In the genomic region with DNA sequence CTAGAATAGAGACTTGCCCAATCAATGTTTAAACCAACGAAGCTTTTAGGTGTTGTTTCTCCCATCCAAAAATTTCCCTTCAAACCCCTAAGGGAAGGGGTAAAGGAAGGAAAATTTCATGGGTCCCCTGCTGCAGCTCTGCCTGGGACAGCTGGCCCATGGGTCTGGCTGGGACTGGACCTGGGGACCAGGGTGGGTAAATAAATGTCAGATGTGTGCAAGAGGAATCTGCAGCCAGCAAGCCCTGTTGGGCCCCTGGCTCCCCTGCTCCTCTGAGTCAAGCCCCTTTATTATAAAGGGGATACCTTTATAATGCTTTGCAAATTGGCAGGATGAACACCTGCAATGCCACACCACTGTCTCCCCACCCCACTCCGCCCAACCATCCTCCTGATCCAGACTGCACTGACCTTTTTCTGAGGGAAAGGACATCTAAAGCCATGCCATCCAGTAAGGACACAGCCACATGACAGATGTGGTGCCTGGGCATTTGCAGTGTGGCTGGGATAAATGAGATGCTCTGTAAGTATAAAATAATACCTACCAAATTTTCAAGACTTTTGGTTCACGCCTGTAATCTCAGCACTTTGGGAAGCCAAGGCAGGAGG, we compare ENCODE assay signal across 15 cellular contexts. TPM values are rescaled to one million over a fixed set of nuclear protein-coding genes. Genes with fewer than 3 reads are reported as not detected.
"Had no signal": no experiment of that assay in that cellular context is flagged by ENCODE, and none has a peak within 500 bp of the region (broad histone marks: within the 10 kb centered on the region; RNA-seq: fewer than 3 reads in every experiment).

No MANE protein-coding gene starts in this region.

- H3K36me3 ChIP-seq: esophagus squamous epithelium, neural progenitor cell, ovary had no signal

- H3K27ac Mint-ChIP-seq: activated CD4-positive, alpha-beta T cell treated with anti-CD3 and anti-CD28 coated beads, Interleukin-2, amount 10 ng/mL, durations not matched to agents 7 days and 5 days; activated naive CD4-positive, alpha-beta T cell treated with anti-CD3 and anti-CD28 coated beads, Interleukin-2, amount 50 U/mL, for 72 hours; activated T-cell treated with anti-CD3 and anti-CD28 coated beads, Interleukin-2, amount 50 U/mL, for 24 hours; brain; neural progenitor cell; stimulated activated effector memory CD8-positive, alpha-beta T cell treated with anti-CD3 and anti-CD28 coated beads, Interleukin-12 subunit alpha, Interleukin-12 subunit beta, amount 100 ng/mL, for 72 hours had no signal

- H3K4me3 Mint-ChIP-seq: activated CD4-positive, alpha-beta T cell treated with anti-CD3 and anti-CD28 coated beads, Interleukin-2, amount 10 ng/mL, durations not matched to agents 7 days and 5 days; activated T-cell treated with anti-CD3 and anti-CD28 coated beads, Interleukin-2, amount 50 U/mL, for 24 hours; brain; neural progenitor cell; stimulated activated effector memory CD8-positive, alpha-beta T cell treated with anti-CD3 and anti-CD28 coated beads, Interleukin-12 subunit alpha, Interleukin-12 subunit beta, amount 100 ng/mL, for 72 hours had no signal

- DNase-seq: activated CD4-positive, alpha-beta T cell treated with anti-CD3 and anti-CD28 coated beads, Interleukin-2, amount 10 ng/mL, durations not matched to agents 7 days and 5 days; activated CD4-positive, CD25-positive, alpha-beta regulatory T cell; activated effector memory CD4-positive, alpha-beta T cell treated with anti-CD3 and anti-CD28 coated beads, Interleukin-2, amount 50 U/mL, for 16 hours; activated T-cell treated with anti-CD3 and anti-CD28 coated beads, Interleukin-2, amount 50 U/mL, for 24 hours; esophagus squamous epithelium; left ventricle myocardium superior; T-helper 2 cell had no signal

- H3K36me3 Mint-ChIP-seq: brain; stimulated activated effector memory CD8-positive, alpha-beta T cell treated with anti-CD3 and anti-CD28 coated beads, Interleukin-12 subunit alpha, Interleukin-12 subunit beta, amount 100 ng/mL, for 72 hours had no signal

- H3K4me3 ChIP-seq: esophagus squamous epithelium, neural progenitor cell, ovary, skin epidermis had no signal

- ATAC-seq: activated naive CD4-positive, alpha-beta T cell treated with anti-CD3 and anti-CD28 coated beads, Interleukin-2, amount 50 U/mL, for 72 hours; left ventricle myocardium superior; stimulated activated effector memory CD8-positive, alpha-beta T cell treated with anti-CD3 and anti-CD28 coated beads, Interleukin-12 subunit alpha, Interleukin-12 subunit beta, amount 100 ng/mL, for 72 hours had no signal

- H3K27me3 ChIP-seq: ovary had no signal

- H3K27ac ChIP-seq: esophagus squamous epithelium, neural progenitor cell, ovary, skin epidermis had no signal

- H3K9me3 ChIP-seq: esophagus squamous epithelium, ovary had no signal

RNA-seq across cellular contexts. Expression of a gene that starts 1.9 kb away (rescaled TPM):
- total RNA-seq: activated CD4-positive, alpha-beta T cell treated with anti-CD3 and anti-CD28 coated beads, Interleukin-2, amount 10 ng/mL, durations not matched to agents 7 days and 5 days; activated CD8-positive, alpha-beta memory T cell treated with anti-CD3 and anti-CD28 coated beads for 36 hours; left ventricle myocardium superior; myocyte had no signal

RNA-seq across cellular contexts. Expression of a gene that starts 17.5 kb away (rescaled TPM):
- total RNA-seq: activated CD4-positive, alpha-beta T cell treated with anti-CD3 and anti-CD28 coated beads, Interleukin-2, amount 10 ng/mL, durations not matched to agents 7 days and 5 days; activated CD8-positive, alpha-beta memory T cell treated with anti-CD3 and anti-CD28 coated beads for 36 hours; activated naive CD4-positive, alpha-beta T cell treated with anti-CD3 and anti-CD28 coated beads, Interleukin-2, amount 50 U/mL, for 72 hours; left ventricle myocardium superior; myocyte had no signal

RNA-seq across cellular contexts. Expression of a gene that starts 32.9 kb away (rescaled TPM):
- total RNA-seq: activated CD4-positive, alpha-beta T cell treated with anti-CD3 and anti-CD28 coated beads, Interleukin-2, amount 10 ng/mL, durations not matched to agents 7 days and 5 days had no signal
